Comparison of ENCODE assay signal across 30 cellular contexts in the genomic region with DNA sequence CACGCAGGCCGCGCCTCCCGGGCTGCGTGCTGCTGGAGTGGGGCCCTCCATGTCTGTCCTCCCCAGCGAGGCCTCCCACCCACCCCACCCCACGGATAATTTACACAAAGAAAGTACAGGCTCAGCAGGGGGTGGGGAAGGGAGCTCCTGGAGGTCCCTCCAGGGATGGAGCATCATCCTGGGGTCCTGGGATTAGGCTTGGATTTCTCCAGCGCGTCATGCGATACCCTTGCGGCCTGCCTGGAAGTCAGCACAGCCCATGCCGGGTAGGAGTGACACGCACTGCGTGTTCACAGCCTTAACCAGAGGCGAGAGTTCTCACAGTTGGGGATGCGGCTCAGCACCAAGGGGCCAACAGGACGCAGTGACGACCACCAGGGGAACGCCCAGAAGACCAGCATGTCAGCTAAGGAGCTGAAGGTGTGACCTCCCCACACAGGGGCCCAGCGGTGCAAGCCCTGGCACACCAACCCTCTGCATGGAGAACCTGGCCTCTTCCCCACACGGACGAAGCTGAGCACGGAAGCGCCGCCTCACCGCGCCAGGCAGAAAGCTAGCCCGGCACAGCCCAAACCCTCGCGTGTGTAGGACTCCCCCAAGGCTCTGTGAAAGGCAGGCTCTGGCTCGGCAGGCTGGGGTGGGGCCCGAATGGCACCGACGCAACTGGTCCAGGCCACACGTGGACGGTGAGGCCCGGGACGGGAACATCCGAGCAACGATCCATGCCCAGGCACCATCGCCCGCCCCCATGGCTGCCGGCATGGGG.
"Had no signal": no experiment of that assay in that cellular context is flagged by ENCODE, and none has a peak within 500 bp of the region (broad histone marks: within the 10 kb centered on the region; RNA-seq: fewer than 3 reads in every experiment).

No MANE protein-coding gene starts in this region.

- H3K4me1 ChIP-seq: lower lobe of right lung, parathyroid adenoma, psoas muscle, right atrium auricular region, suprapubic skin, tibial artery, upper lobe of right lung, uterus had no signal

- H2AFZ ChIP-seq: parathyroid adenoma had no signal

- H3K36me3 Mint-ChIP-seq: immature natural killer cell had no signal

- H3K4me2 ChIP-seq: smooth muscle cell had no signal

- H3K9me3 ChIP-seq: lower lobe of right lung, neutrophil, psoas muscle, right atrium auricular region, right lobe of liver, suprapubic skin, thoracic aorta, tibial artery, upper lobe of right lung, uterus had no signal

- ATAC-seq: left lobe of liver; left ventricle myocardium superior; lower lobe of right lung; naive thymus-derived CD8-positive, alpha-beta T cell; psoas muscle; right lobe of liver; stimulated activated naive B cell treated with anti-CD40 and anti-IgM and Interleukin-4, amounts not matched to agents 10 μg/mL and 1 μg/mL and 100 μg/mL, for 72 hours; upper lobe of right lung had no signal

- H3K9ac ChIP-seq: parathyroid adenoma had no signal

- DNase-seq: hippocampal formation; immature natural killer cell; left ventricle myocardium superior; lower lobe of right lung; mammary epithelial cell; mesenchymal stem cell; naive thymus-derived CD8-positive, alpha-beta T cell; occipital lobe; psoas muscle; right lobe of liver; stimulated activated CD4-positive, alpha-beta T cell treated with anti-CD3 and anti-CD28 coated beads, Interleukin-1b, Interleukin-23, amount 100 ng/mL, for 48 hours; stimulated activated CD4-positive, alpha-beta T cell treated with anti-CD3 and anti-CD28 coated beads, Interleukin-2, amount 100 ng/mL, for 48 hours; stimulated activated CD4-positive, alpha-beta T cell treated with anti-CD3 and anti-CD28 coated beads, Interleukin-4, amount 100 ng/mL, for 4 hours; stimulated activated CD8-positive, alpha-beta memory T cell treated with anti-CD3 and anti-CD28 coated beads, Interleukin-4, amount 100 ng/mL, for 48 hours; stimulated activated naive B cell treated with anti-CD40 and anti-IgM and Interleukin-4, amounts not matched to agents 10 μg/mL and 1 μg/mL and 100 μg/mL, for 72 hours; tibial artery; trophoblast cell; upper lobe of right lung; uterus had no signal

- H3K4me3 Mint-ChIP-seq: immature natural killer cell; naive thymus-derived CD8-positive, alpha-beta T cell; nephron; neural crest cell; stimulated activated naive B cell treated with anti-CD40 and anti-IgM and Interleukin-4, amounts not matched to agents 10 μg/mL and 1 μg/mL and 100 μg/mL, for 72 hours; stimulated activated naive CD8-positive, alpha-beta T cell treated with anti-CD3 and anti-CD28 coated beads, Interleukin-15, Interleukin-2, amounts not matched to agents 100 ng/mL and 50 ng/mL, for 24 hours had no signal

- H3K9me3 Mint-ChIP-seq: immature natural killer cell; naive thymus-derived CD8-positive, alpha-beta T cell; nephron; neural crest cell; stimulated activated naive CD8-positive, alpha-beta T cell treated with anti-CD3 and anti-CD28 coated beads, Interleukin-15, Interleukin-2, amounts not matched to agents 100 ng/mL and 50 ng/mL, for 24 hours had no signal

- H3K36me3 ChIP-seq: lower lobe of right lung, neutrophil, right atrium auricular region, right lobe of liver, suprapubic skin, thoracic aorta, tibial artery, upper lobe of right lung, uterus had no signal

- H3K27ac ChIP-seq: lower lobe of right lung, neutrophil, parathyroid adenoma, psoas muscle, right atrium auricular region, right lobe of liver, suprapubic skin, thoracic aorta, tibial artery, upper lobe of right lung, uterus had no signal

- H3K27me3 ChIP-seq: neutrophil, right atrium auricular region, right lobe of liver, suprapubic skin, tibial artery, upper lobe of right lung, uterus had no signal

- FAIRE-seq: islet of Langerhans had no signal

- H3K27ac Mint-ChIP-seq: nephron; stimulated activated naive B cell treated with anti-CD40 and anti-IgM and Interleukin-4, amounts not matched to agents 10 μg/mL and 1 μg/mL and 100 μg/mL, for 72 hours; stimulated activated naive CD8-positive, alpha-beta T cell treated with anti-CD3 and anti-CD28 coated beads, Interleukin-15, Interleukin-2, amounts not matched to agents 100 ng/mL and 50 ng/mL, for 24 hours had no signal

- H3K27me3 Mint-ChIP-seq: naive thymus-derived CD8-positive, alpha-beta T cell; stimulated activated naive B cell treated with anti-CD40 and anti-IgM and Interleukin-4, amounts not matched to agents 10 μg/mL and 1 μg/mL and 100 μg/mL, for 72 hours; stimulated activated naive CD8-positive, alpha-beta T cell treated with anti-CD3 and anti-CD28 coated beads, Interleukin-15, Interleukin-2, amounts not matched to agents 100 ng/mL and 50 ng/mL, for 24 hours had no signal

- H3K4me3 ChIP-seq: lower lobe of right lung, psoas muscle, right atrium auricular region, right lobe of liver, smooth muscle cell, suprapubic skin, thoracic aorta, tibial artery, upper lobe of right lung, uterus had no signal
